10 cellular contexts compared by ENCODE assay signal in the genomic region with DNA sequence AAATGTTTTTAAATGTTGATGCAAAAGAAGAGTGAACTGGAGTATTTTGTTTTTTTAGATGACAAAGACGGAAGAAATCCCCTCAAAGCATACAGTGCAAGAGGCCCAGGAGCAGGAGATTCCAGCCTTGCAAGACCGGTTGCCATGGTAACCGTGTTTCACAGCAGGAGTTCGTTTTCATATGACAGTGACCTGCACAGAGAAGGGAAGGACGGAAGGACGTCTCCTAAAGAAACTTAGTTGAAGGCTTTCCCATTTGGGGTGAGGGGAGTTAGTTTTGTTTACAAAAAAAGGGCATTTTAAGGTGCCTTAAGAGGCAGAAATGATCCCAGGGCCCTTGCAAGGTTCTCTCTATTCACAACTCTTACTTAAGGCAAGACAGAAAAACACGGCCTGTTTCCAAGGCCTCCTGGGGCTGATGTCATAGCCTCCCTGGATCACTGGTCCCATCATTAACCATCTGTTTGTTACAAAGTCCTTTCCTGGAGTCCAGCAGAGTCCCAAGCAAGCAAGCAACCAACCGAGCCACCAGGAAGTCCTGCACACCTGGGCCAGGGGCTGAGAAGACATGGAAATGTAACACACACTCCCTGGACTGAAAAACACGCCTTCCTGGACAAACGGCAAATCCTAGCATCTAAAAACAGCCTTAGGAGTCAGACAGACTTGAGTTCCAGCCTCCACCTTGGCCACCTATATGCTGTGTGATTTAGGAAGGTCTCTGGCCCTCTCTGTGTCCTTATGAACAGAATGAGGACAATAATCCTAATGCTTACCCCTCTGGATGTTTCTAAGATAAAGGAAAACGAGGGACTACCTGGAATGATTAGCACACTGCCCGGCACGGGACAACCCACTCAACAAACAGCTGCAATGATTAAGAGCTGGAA. TPM values are rescaled to one million over a fixed set of nuclear protein-coding genes. Genes with fewer than 3 reads are reported as not detected.
DNase-seq lines count a peak whose midpoint lies in the region; ATAC-seq and TF ChIP-seq lines count a peak whose summit lies in the region.
"Had no signal": no experiment of that assay in that cellular context is flagged by ENCODE, and none has a peak within 500 bp of the region (broad histone marks: within the 10 kb centered on the region; RNA-seq: fewer than 3 reads in every experiment).

No MANE protein-coding gene starts in this region.

- H3K27me3 Mint-ChIP-seq in progenitor cell of endocrine pancreas: peaks cover 26% of the 10 kb centered on the region

- H3K4me1 ChIP-seq in NT2/D1 (ENCODE audit: insufficient read depth, insufficient read length): peaks cover 13% of the 10 kb centered on the region
- no peaks in the 10 kb centered on the region for H3K4me1 ChIP-seq in fibroblast of lung (ENCODE audit: control insufficient read depth, extremely low read depth, insufficient read depth, low read length)

- H3K4me3 ChIP-seq in NT2/D1 (ENCODE audit: insufficient read length, low read depth): no peak overlapping the region
- no peak overlapping the region for H3K4me3 ChIP-seq in fibroblast of lung (replicated peaks in 1 of 4; ENCODE audit: control extremely low read depth in 1 of 4, insufficient read depth in 1 of 4, low read depth in 3 of 4, low read length in 4 of 4)
- H3K4me3 ChIP-seq: tibial nerve had no signal

- H3K4me1 Mint-ChIP-seq in progenitor cell of endocrine pancreas (ENCODE audit: low read depth): peaks cover 24% of the 10 kb centered on the region

- H3K4me3 Mint-ChIP-seq in progenitor cell of endocrine pancreas (ENCODE audit: low read depth): peak overlapping the region; percentile 61

- ATAC-seq in GM19023 (IDR thresholded peaks at IDR 0.05; ENCODE audit: unreplicated experiment) (no peak), HG03571 (IDR thresholded peaks at IDR 0.05; ENCODE audit: unreplicated experiment) (no peak)

- H2AFZ ChIP-seq in fibroblast of lung (ENCODE audit: low read length): no peak overlapping the region

- no peaks in the 10 kb centered on the region for H4K20me1 ChIP-seq in fibroblast of lung (ENCODE audit: control insufficient read depth, extremely low read depth, insufficient read depth, low read length)

- no peak overlapping the region for H3K27ac ChIP-seq in fibroblast of lung (ENCODE audit: insufficient read depth, low read length)

- no peaks in the 10 kb centered on the region for H3K79me2 ChIP-seq in fibroblast of lung (ENCODE audit: control insufficient read depth, insufficient read depth, low read length)

- H3K9me3 ChIP-seq in NT2/D1 (ENCODE audit: insufficient read depth, low read length): 0 out of 2 replicates have a peak, but pooled peaks cover 4% of the 10 kb centered on the region
- no peaks in the 10 kb centered on the region for H3K9me3 ChIP-seq in fibroblast of lung (ENCODE audit: control insufficient read depth, insufficient read depth, low read depth, low read length)

- no peaks in the 10 kb centered on the region for H3K9me3 Mint-ChIP-seq in progenitor cell of endocrine pancreas (ENCODE audit: low read depth)

- TF ChIP-seq CTCF in fibroblast of lung (conservative IDR thresholded peaks at IDR 0.05 in 1 of 2, IDR thresholded peaks at IDR 0.05 in 1 of 2; ENCODE audit: low read depth in 1 of 2, low read length in 2 of 2) (no peak), progenitor cell of endocrine pancreas (IDR thresholded peaks at IDR 0.05; ENCODE audit: unreplicated experiment) (no peak)

- H3K27me3 ChIP-seq in NT2/D1 (ENCODE audit: insufficient read depth, insufficient read length) (peaks cover 34% of the 10 kb centered on the region), fibroblast of lung (ENCODE audit: control insufficient read depth, insufficient read depth, low read length) (no peaks in the 10 kb centered on the region)

- no peaks in the 10 kb centered on the region for H3K36me3 Mint-ChIP-seq in progenitor cell of endocrine pancreas (ENCODE audit: insufficient read depth)

- H3K9ac ChIP-seq in NT2/D1 (ENCODE audit: insufficient read length, low read depth) (no peak overlapping the region), fibroblast of lung (ENCODE audit: insufficient read depth, low read length) (no peak overlapping the region)

- no peaks in the 10 kb centered on the region for H3K36me3 ChIP-seq in NT2/D1 (ENCODE audit: insufficient read depth, insufficient read length, low read length)
- no peaks in the 10 kb centered on the region for H3K36me3 ChIP-seq in fibroblast of lung (ENCODE audit: control insufficient read depth, insufficient read depth, low read length)
- H3K36me3 ChIP-seq: tibial nerve had no signal

- peak; percentile 48 for DNase-seq in EL
- peak; percentile 76 for DNase-seq in NT2/D1 (ENCODE audit: low read depth, low spot score)
- peak; percentile 35 to 56 for DNase-seq in fibroblast of lung (ENCODE audit: low read depth in 2 of 2)
- DNase-seq in progenitor cell of endocrine pancreas (ENCODE audit: low spot score, unreplicated experiment): no peak
- no peak for DNase-seq in activated effector memory CD4-positive, alpha-beta T cell treated with anti-CD3 and anti-CD28 coated beads, Interleukin-2, amount 50 U/mL, for 16 hours
- DNase-seq in HK-2 (ENCODE audit: unreplicated experiment): no peak
- DNase-seq: NCI-H2081 had no signal

- H3K27ac Mint-ChIP-seq in progenitor cell of endocrine pancreas: no peak overlapping the region

- H3K4me2 ChIP-seq in fibroblast of lung (ENCODE audit: extremely low read depth, insufficient read depth, low read length): no peak overlapping the region

RNA-seq across cellular contexts. Expression of gene RPH3AL, which starts 30.3 kb away (rescaled TPM):
- total RNA-seq in fibroblast of lung (2.1 and 3.0 TPM in 2 replicates), progenitor cell of endocrine pancreas (47.6 and 47.8 TPM in 2 replicates)
- polyA plus RNA-seq in fibroblast of lung: 0.49 and 0.56 TPM in 2 replicates
- 0.41 and 1.0 TPM in 2 replicates for polyA plus RNA-seq in fibroblast of lung (2012)
- 1.0 and 4.3 TPM in 2 replicates for polyA minus RNA-seq in fibroblast of lung (ENCODE audit: low replicate concordance)

Comparison
In these comparisons a context has a peak if more than half of its experiments do, and no peak if none do; other contexts are left out.
1. DNase-seq: peak in EL (single experiment), NT2/D1 (single experiment) and fibroblast of lung (2 of 2); none in progenitor cell of endocrine pancreas (single experiment), activated effector memory CD4-positive, alpha-beta T cell treated with anti-CD3 and anti-CD28 coated beads, Interleukin-2, amount 50 U/mL, for 16 hours (single experiment) and HK-2 (single experiment).
2. RNA of gene RPH3AL, which starts 30.3 kb away (total RNA-seq): 47.6 to 47.8 TPM in progenitor cell of endocrine pancreas; 2.1 to 3.0 TPM in fibroblast of lung; every median in the first group is over 10 times any median in the second.